28 cellular contexts compared by ENCODE assay signal in the genomic region with DNA sequence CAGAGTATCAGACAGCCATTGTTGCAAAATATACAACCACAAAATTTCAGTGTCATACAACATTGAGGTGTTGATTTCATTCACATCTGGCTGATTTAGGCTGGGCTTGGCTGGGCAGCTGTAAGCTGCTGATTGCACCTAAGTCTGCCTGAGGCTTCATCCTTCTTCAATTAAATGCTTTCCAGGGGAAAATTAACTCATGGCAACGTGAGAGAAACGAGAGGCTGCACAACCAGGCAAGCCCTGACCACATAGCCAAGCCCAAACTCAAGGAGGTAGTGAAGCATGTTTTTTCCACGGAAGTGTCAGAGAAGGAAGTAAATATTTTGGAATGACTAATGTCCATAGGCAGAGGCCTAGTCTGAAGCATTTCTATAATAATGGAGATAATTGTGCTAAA.
"Had no signal": no experiment of that assay in that cellular context is flagged by ENCODE, and none has a peak within 500 bp of the region (broad histone marks: within the 10 kb centered on the region; RNA-seq: fewer than 3 reads in every experiment).

No MANE protein-coding gene starts in this region.

- H3K27me3 Mint-ChIP-seq: activated naive CD4-positive, alpha-beta T cell treated with anti-CD3 and anti-CD28 coated beads, Interleukin-2, amount 10 ng/mL, durations not matched to agents 7 days and 5 days; activated naive CD8-positive, alpha-beta T cell treated with anti-CD3 and anti-CD28 coated beads, Interleukin-2, amount 50 U/mL, for 24 hours; central memory CD8-positive, alpha-beta T cell had no signal

- H3K27me3 ChIP-seq: colonic mucosa, gastroesophageal sphincter, heart right ventricle, upper lobe of right lung had no signal

- H3K4me1 Mint-ChIP-seq: activated naive CD4-positive, alpha-beta T cell treated with anti-CD3 and anti-CD28 coated beads, Interleukin-2, amount 10 ng/mL, durations not matched to agents 7 days and 5 days; brain; nephron had no signal

- H3K9me3 Mint-ChIP-seq: activated naive CD4-positive, alpha-beta T cell treated with anti-CD3 and anti-CD28 coated beads, Interleukin-2, amount 10 ng/mL, durations not matched to agents 7 days and 5 days; activated naive CD8-positive, alpha-beta T cell treated with anti-CD3 and anti-CD28 coated beads, Interleukin-2, amount 50 U/mL, for 24 hours; brain; mesothelial cell of epicardium; nephron had no signal

- H3K4me1 ChIP-seq: colonic mucosa, heart right ventricle, lower lobe of right lung, upper lobe of right lung had no signal

- H3K27ac ChIP-seq: colonic mucosa, gastroesophageal sphincter, heart right ventricle, lower lobe of right lung, upper lobe of right lung, VCaP had no signal

- H3K4me3 Mint-ChIP-seq: activated naive CD4-positive, alpha-beta T cell treated with anti-CD3 and anti-CD28 coated beads, Interleukin-2, amount 10 ng/mL, durations not matched to agents 7 days and 5 days; activated naive CD8-positive, alpha-beta T cell treated with anti-CD3 and anti-CD28 coated beads, Interleukin-2, amount 50 U/mL, for 24 hours; brain; central memory CD8-positive, alpha-beta T cell; mesothelial cell of epicardium; nephron had no signal

- H3K36me3 Mint-ChIP-seq: activated naive CD4-positive, alpha-beta T cell treated with anti-CD3 and anti-CD28 coated beads, Interleukin-2, amount 10 ng/mL, durations not matched to agents 7 days and 5 days; brain; immature natural killer cell; mesothelial cell of epicardium had no signal

- H3K27ac Mint-ChIP-seq: activated naive CD4-positive, alpha-beta T cell treated with anti-CD3 and anti-CD28 coated beads, Interleukin-2, amount 10 ng/mL, durations not matched to agents 7 days and 5 days; activated naive CD8-positive, alpha-beta T cell treated with anti-CD3 and anti-CD28 coated beads, Interleukin-2, amount 50 U/mL, for 24 hours; brain; immature natural killer cell; mesothelial cell of epicardium; nephron had no signal

- H3K9me3 ChIP-seq: colonic mucosa, gastroesophageal sphincter, heart right ventricle, lower lobe of right lung, upper lobe of right lung had no signal

- ATAC-seq: activated naive CD8-positive, alpha-beta T cell treated with anti-CD3 and anti-CD28 coated beads, Interleukin-2, amount 50 U/mL, for 24 hours; gastroesophageal sphincter; heart right ventricle; left cardiac atrium; lower lobe of right lung; upper lobe of right lung had no signal

- DNase-seq: activated CD4-positive, alpha-beta T cell treated with anti-CD3 and anti-CD28 coated beads, Interleukin-2, amount 50 U/mL, for 1 hour; activated CD4-positive, CD25-positive, alpha-beta regulatory T cell treated with anti-CD3 and anti-CD28 coated beads, Interleukin-2, amount 50 U/mL, for 72 hours; activated CD8-positive, alpha-beta memory T cell treated with anti-CD3 and anti-CD28 coated beads, Interleukin-2, amount 50 U/mL, for 48 hours; activated effector memory CD4-positive, alpha-beta T cell treated with Interleukin-2 at 50 U/mL for 16 hours; activated naive CD4-positive, alpha-beta T cell treated with anti-CD3 and anti-CD28 coated beads, Interleukin-2, amount 10 ng/mL, durations not matched to agents 7 days and 5 days; activated naive CD8-positive, alpha-beta T cell treated with anti-CD3 and anti-CD28 coated beads, Interleukin-2, amount 50 U/mL, for 24 hours; activated T-cell treated with anti-CD3 and anti-CD28 coated beads, Interleukin-2, amount 50 U/mL, for 48 hours; anterior cingulate cortex; colonic mucosa; erythroblast; heart right ventricle; immature natural killer cell; left cardiac atrium; lower lobe of right lung; nucleus accumbens; retina; stimulated activated CD4-positive, alpha-beta T cell treated with anti-CD3 and anti-CD28 coated beads, Interleukin-12 subunit alpha, Interleukin-12 subunit beta, amount 100 ng/mL, for 4 hours; stimulated activated CD4-positive, alpha-beta T cell treated with anti-CD3 and anti-CD28 coated beads, Interleukin-1b, Interleukin-23, amount 100 ng/mL, for 48 hours; stimulated activated CD8-positive, alpha-beta memory T cell treated with anti-CD3 and anti-CD28 coated beads, Interleukin-4, amount 100 ng/mL, for 48 hours; stimulated activated naive CD4-positive, alpha-beta T cell; T-helper 2 cell; upper lobe of right lung had no signal

- H3K36me3 ChIP-seq: colonic mucosa, gastroesophageal sphincter, heart right ventricle, lower lobe of right lung, upper lobe of right lung had no signal

- H3K4me3 ChIP-seq: colonic mucosa, gastroesophageal sphincter, heart right ventricle, lower lobe of right lung, upper lobe of right lung had no signal
